Comparison of ENCODE assay signal across 8 cellular contexts in the genomic region with DNA sequence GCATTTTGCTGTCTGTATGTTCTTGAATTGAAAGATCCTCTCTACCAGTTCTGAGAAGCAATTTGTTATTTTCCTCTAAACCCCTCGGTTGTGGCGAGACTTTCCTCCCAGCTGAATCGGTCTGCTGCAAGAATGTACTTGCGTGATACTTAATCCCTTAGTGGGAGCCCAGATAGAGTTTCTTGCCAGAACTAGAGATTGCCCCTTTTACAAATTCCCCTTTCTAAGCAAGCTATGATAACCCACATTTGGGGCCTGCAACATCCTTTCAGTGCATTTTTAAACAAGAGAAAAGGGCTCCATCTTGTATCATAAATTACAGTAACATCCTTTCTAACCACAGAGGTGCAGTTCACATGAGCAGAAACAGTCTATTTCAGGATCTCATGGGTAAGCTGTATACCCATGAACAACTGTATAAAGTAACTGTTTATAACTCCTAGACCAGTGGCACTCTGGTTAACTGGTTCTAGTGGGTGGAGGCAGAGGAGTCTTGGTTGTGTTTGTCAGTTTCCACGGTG.
DNase-seq lines count a peak whose midpoint lies in the region; ATAC-seq, FAIRE-seq and TF ChIP-seq lines count a peak whose summit lies in the region.

No MANE protein-coding gene starts in this region.

- DNase-seq in Daoy (ENCODE audit: low read depth): peak; percentile 37
- no peak for DNase-seq in GM23338 (ENCODE audit: low spot score)
- DNase-seq in lower lobe of right lung: no peak
- DNase-seq in suprapubic skin (ENCODE audit: low spot score in 2 of 2): no peak
- no peak for DNase-seq in NCI-H1694 (lab: John Stamatoyannopoulos, UW)
- DNase-seq in kidney: no peak

- H3K27ac Mint-ChIP-seq in GM23338: peak overlapping the region; percentile 25
- peak overlapping the region; percentile 99 for H3K27ac Mint-ChIP-seq in T-helper 1 cell treated with Interleukin-12 subunit alpha and Interleukin-12 subunit beta and Interleukin-4 antibody, amounts not matched to agents 30 μg/mL and 1 μg/mL, for 36 hours

- TF ChIP-seq CTCF in GM23338 (conservative IDR thresholded peaks at IDR 0.05; ENCODE audit: low read depth in 2 of 2) (no peak), lower lobe of right lung (IDR thresholded peaks at IDR 0.05) (no peak), suprapubic skin (IDR thresholded peaks at IDR 0.05) (no peak), kidney (IDR thresholded peaks at IDR 0.05; ENCODE audit: borderline replicate concordance, extremely low read depth, insufficient read depth) (no peak)

- H3K9me2 ChIP-seq in GM23338 (ENCODE audit: insufficient read depth): no peaks in the 10 kb centered on the region

- H3K4me2 ChIP-seq in GM23338: no peak overlapping the region

- H3K4me1 ChIP-seq in GM23338 (ENCODE audit: insufficient read depth) (peaks cover 18% of the 10 kb centered on the region), lower lobe of right lung (peaks cover 27% of the 10 kb centered on the region), suprapubic skin (peaks cover 13% of the 10 kb centered on the region), kidney (ENCODE audit: control insufficient read depth in 1 of 2, insufficient read depth in 1 of 2, low read depth in 1 of 2, low read length in 2 of 2) (peaks cover 7 to 8% of the 10 kb centered on the region in 2 donors)

- peak overlapping the region; percentile 18; the same call in 1 of the 2 replicates for H2AFZ ChIP-seq in GM23338

- no peak overlapping the region for H3K9ac ChIP-seq in kidney (ENCODE audit: low read length in 2 of 2)

- no peak for ATAC-seq in GM23338
- no peak for ATAC-seq in lower lobe of right lung
- no peak for ATAC-seq in GM21717 (IDR thresholded peaks at IDR 0.05; ENCODE audit: unreplicated experiment)

- TF ChIP-seq POLR2A in suprapubic skin (IDR thresholded peaks at IDR 0.05): no peak

- no peak overlapping the region for H3K4me3 Mint-ChIP-seq in GM23338
- H3K4me3 Mint-ChIP-seq in T-helper 1 cell treated with Interleukin-12 subunit alpha and Interleukin-12 subunit beta and Interleukin-4 antibody, amounts not matched to agents 30 μg/mL and 1 μg/mL, for 36 hours: peak overlapping the region; percentile 80

- H3K4me3 ChIP-seq in GM23338: no peak overlapping the region
- no peak overlapping the region for H3K4me3 ChIP-seq in lower lobe of right lung
- H3K4me3 ChIP-seq in suprapubic skin: no peak overlapping the region
- no peak overlapping the region for H3K4me3 ChIP-seq in kidney (ENCODE audit: low read length in 2 of 2)

- FAIRE-seq in kidney (lab: Jason Lieb, UNC): no peak

- H3K36me3 ChIP-seq in GM23338 (ENCODE audit: insufficient read depth) (no peaks in the 10 kb centered on the region), lower lobe of right lung (no peaks in the 10 kb centered on the region), suprapubic skin (no peaks in the 10 kb centered on the region), kidney (ENCODE audit: control insufficient read depth in 1 of 2, insufficient read depth in 2 of 2, low read length in 2 of 2) (no peaks in the 10 kb centered on the region)

- no peaks in the 10 kb centered on the region for H3K36me3 Mint-ChIP-seq in GM23338 (ENCODE audit: low read depth)
- no peaks in the 10 kb centered on the region for H3K36me3 Mint-ChIP-seq in T-helper 1 cell treated with Interleukin-12 subunit alpha and Interleukin-12 subunit beta and Interleukin-4 antibody, amounts not matched to agents 30 μg/mL and 1 μg/mL, for 36 hours (ENCODE audit: low read depth)

- H3K27ac ChIP-seq in GM23338 (ENCODE audit: low read depth) (peak overlapping the region; percentile 29; the same call in 1 of the 2 replicates), lower lobe of right lung (peak overlapping the region; percentile 50), suprapubic skin (no peak overlapping the region), kidney (ENCODE audit: low read depth in 2 of 2, low read length in 2 of 2) (no peak overlapping the region)

- H3K4me1 Mint-ChIP-seq in GM23338: peaks cover 24% of the 10 kb centered on the region
- H3K4me1 Mint-ChIP-seq in T-helper 1 cell treated with Interleukin-12 subunit alpha and Interleukin-12 subunit beta and Interleukin-4 antibody, amounts not matched to agents 30 μg/mL and 1 μg/mL, for 36 hours (ENCODE audit: low read depth): peaks cover 39% of the 10 kb centered on the region

- TF ChIP-seq EP300 in suprapubic skin (IDR thresholded peaks at IDR 0.05): no peak

- H3K27me3 ChIP-seq in GM23338 (ENCODE audit: insufficient read depth): no peaks in the 10 kb centered on the region
- H3K27me3 ChIP-seq in lower lobe of right lung (ENCODE audit: low read depth): no peaks in the 10 kb centered on the region
- no peaks in the 10 kb centered on the region for H3K27me3 ChIP-seq in suprapubic skin

- 42% methylated on average over 5 of the region's 5 CpGs for WGBS in suprapubic skin

- H3K9me3 Mint-ChIP-seq in GM23338: no peaks in the 10 kb centered on the region
- H3K9me3 Mint-ChIP-seq in T-helper 1 cell treated with Interleukin-12 subunit alpha and Interleukin-12 subunit beta and Interleukin-4 antibody, amounts not matched to agents 30 μg/mL and 1 μg/mL, for 36 hours: no peaks in the 10 kb centered on the region

- H3K9me3 ChIP-seq in lower lobe of right lung: no peaks in the 10 kb centered on the region
- H3K9me3 ChIP-seq in suprapubic skin: no peaks in the 10 kb centered on the region
- no peaks in the 10 kb centered on the region for H3K9me3 ChIP-seq in kidney (ENCODE audit: control insufficient read depth in 1 of 2, low read length in 2 of 2)

- no peaks in the 10 kb centered on the region for H4K20me1 ChIP-seq in GM23338 (replicated peaks; ENCODE audit: insufficient read depth)

- intact Hi-C loops in lower lobe of right lung (cut with DNase I) (no loop called here), kidney (cut with DNase I) (no loop called here)

- H3K27me3 Mint-ChIP-seq in GM23338 (ENCODE audit: insufficient read depth, low read depth, poor library complexity): peaks cover 4% of the 10 kb centered on the region
- no peaks in the 10 kb centered on the region for H3K27me3 Mint-ChIP-seq in T-helper 1 cell treated with Interleukin-12 subunit alpha and Interleukin-12 subunit beta and Interleukin-4 antibody, amounts not matched to agents 30 μg/mL and 1 μg/mL, for 36 hours (ENCODE audit: low read depth)

- no peaks in the 10 kb centered on the region for H3K79me2 ChIP-seq in GM23338 (replicated peaks; ENCODE audit: insufficient read depth)

- peaks cover 13% of the 10 kb centered on the region for H3F3A ChIP-seq in GM23338 (replicated peaks; ENCODE audit: low read depth)

TF ChIP-seq in GM23338, 12 proteins besides CTCF, POLR2A, EP300 and RAD21:
- TF ChIP-seq ZNF114 (CRISPR knock-in tag; IDR thresholded peaks at IDR 0.05): no peak
- no peak for TF ChIP-seq JUNB (IDR thresholded peaks at IDR 0.05; ENCODE audit: unreplicated experiment)
- TF ChIP-seq, protein P1, sequence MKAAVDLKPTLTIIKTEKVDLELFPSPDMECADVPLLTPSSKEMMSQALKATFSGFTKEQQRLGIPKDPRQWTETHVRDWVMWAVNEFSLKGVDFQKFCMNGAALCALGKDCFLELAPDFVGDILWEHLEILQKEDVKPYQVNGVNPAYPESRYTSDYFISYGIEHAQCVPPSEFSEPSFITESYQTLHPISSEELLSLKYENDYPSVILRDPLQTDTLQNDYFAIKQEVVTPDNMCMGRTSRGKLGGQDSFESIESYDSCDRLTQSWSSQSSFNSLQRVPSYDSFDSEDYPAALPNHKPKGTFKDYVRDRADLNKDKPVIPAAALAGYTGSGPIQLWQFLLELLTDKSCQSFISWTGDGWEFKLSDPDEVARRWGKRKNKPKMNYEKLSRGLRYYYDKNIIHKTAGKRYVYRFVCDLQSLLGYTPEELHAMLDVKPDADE (IDR thresholded peaks at IDR 0.05): no peak

Comparison
In these comparisons a context has a peak if more than half of its experiments do, and no peak if none do; other contexts are left out.
1. H3K27ac ChIP-seq: peak in GM23338 (single experiment) and lower lobe of right lung (single experiment); none in suprapubic skin (single experiment) and kidney (0 of 2).